ENCODE assay signal across 14 cellular contexts in the genomic region with DNA sequence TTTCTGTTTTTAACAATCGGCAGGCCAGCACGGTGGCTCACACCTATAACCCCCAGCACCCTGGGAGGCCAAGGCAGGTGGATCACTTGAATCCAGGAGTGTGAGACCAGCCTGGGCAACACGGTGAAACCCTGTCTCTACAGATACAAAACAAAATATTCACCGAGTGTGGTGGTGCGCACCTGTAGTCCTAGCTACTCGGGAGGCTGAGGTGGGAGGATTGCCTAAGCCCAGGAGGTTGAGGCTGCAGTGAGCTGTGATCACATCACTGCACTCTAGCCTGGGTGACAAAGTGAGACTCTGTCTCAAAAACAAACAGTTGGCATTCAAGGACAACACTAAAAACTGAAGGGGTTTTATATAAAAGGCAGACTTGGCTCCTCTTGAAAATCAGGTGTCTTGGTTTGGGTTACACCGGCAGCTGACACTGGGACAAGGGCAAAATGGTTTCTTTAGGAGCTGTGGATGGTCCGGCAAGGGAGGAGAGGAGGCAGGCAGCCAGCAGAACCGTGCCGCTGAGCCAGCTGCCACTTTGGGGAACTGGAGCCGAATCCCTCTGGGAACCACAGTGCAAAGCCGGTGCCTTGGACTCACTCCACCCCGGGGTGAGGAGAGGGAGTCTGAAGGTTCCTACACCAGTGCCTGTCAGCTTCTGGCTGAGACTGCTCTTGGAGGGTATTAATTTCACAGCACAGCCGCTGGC. TPM values are rescaled to one million over a fixed set of nuclear protein-coding genes. Genes with fewer than 3 reads are reported as not detected.
DNase-seq lines count a peak whose midpoint lies in the region; ATAC-seq and TF ChIP-seq lines count a peak whose summit lies in the region.
"Had no signal": no experiment of that assay in that cellular context is flagged by ENCODE, and none has a peak within 500 bp of the region (broad histone marks: within the 10 kb centered on the region; RNA-seq: fewer than 3 reads in every experiment).

No MANE protein-coding gene starts in this region.

- H3K4me1 Mint-ChIP-seq in MCF 10A (ENCODE audit: insufficient read depth, unreplicated experiment) = no peaks in the 10 kb centered on the region
- H3K4me1 Mint-ChIP-seq in nephron progenitor cell = peaks cover 69% of the 10 kb centered on the region

- WGBS in esophagus squamous epithelium, 2 donors = 53 to 63% methylated on average over 5 to 11 of the region's 14 CpGs

- H3K27ac ChIP-seq in breast epithelium (peak overlapping the region; percentile 36 to 52), esophagus squamous epithelium (peak overlapping the region in 3 of 4 donors; percentile 30 to 39 (median 34))

- H3K4me1 ChIP-seq in breast epithelium (peaks cover 0 to 7% of the 10 kb centered on the region in 2 donors), esophagus squamous epithelium (peaks cover 0 to 39% (median 11%) of the 10 kb centered on the region in 3 donors), mucosa of descending colon (ENCODE audit: low read depth) (peaks cover 6% of the 10 kb centered on the region)

- DNase-seq in breast epithelium (ENCODE audit: low spot score in 2 of 2) = no peak
- DNase-seq in MCF 10A (ENCODE audit: unreplicated experiment) = no peak
- no peak for DNase-seq in esophagus squamous epithelium (lab: John Stamatoyannopoulos, UW)
- DNase-seq in nephron progenitor cell = no peak
- DNase-seq in mucosa of descending colon = no peak
- no peak for DNase-seq in HCEC 1CT
- no peak for DNase-seq in stimulated activated CD4-positive, alpha-beta T cell treated with anti-CD3 and anti-CD28 coated beads, Interleukin-12 subunit alpha, Interleukin-12 subunit beta, amount 100 ng/mL, for 4 hours
- DNase-seq: activated CD4-positive, CD25-positive, alpha-beta regulatory T cell treated with anti-CD3 and anti-CD28 coated beads, Interleukin-2, amount 50 U/mL, for 72 hours; activated T-cell treated with anti-CD3 and anti-CD28 coated beads for 4 hours; KBM-7; NCI-H1436; NCI-H526; stimulated activated naive B cell treated with anti-CD40 and anti-IgM and Interleukin-4, amounts not matched to agents 10 μg/mL and 1 μg/mL and 100 μg/mL, for 72 hours had no signal

- no peak for TF ChIP-seq CTCF in breast epithelium (IDR thresholded peaks at IDR 0.05)
- TF ChIP-seq CTCF in MCF 10A (IDR thresholded peaks at IDR 0.05; ENCODE audit: unreplicated experiment) = no peak
- no peak for TF ChIP-seq CTCF in esophagus squamous epithelium (IDR thresholded peaks at IDR 0.05)
- TF ChIP-seq CTCF in nephron progenitor cell (IDR thresholded peaks at IDR 0.05) = no peak
- no peak for TF ChIP-seq CTCF in mucosa of descending colon (IDR thresholded peaks at IDR 0.05)

- H3K36me3 ChIP-seq in breast epithelium = no peaks in the 10 kb centered on the region
- H3K36me3 ChIP-seq in esophagus squamous epithelium = no peaks in the 10 kb centered on the region
- H3K36me3 ChIP-seq in mucosa of descending colon (ENCODE audit: low read depth) = no peaks in the 10 kb centered on the region

- intact Hi-C loops in breast epithelium (cut with DNase I; ENCODE audit: low total_unique reads) = no loop called here
- intact Hi-C loops in MCF 10A (cut with micrococcal nuclease) = no loop called here
- intact Hi-C loops in esophagus squamous epithelium (cut with DNase I) = no loop called here
- intact Hi-C loops in mucosa of descending colon (cut with DNase I, micrococcal nuclease) = no loop called here

- POLR2A ChIA-PET in MCF 10A (lab: Yijun Ruan, JAX) = no interaction called here

- TF ChIP-seq POLR2A in breast epithelium (IDR thresholded peaks at IDR 0.05) = no peak
- no peak for TF ChIP-seq POLR2A in esophagus squamous epithelium (IDR thresholded peaks at IDR 0.05)

- H3K9me3 ChIP-seq in breast epithelium (no peaks in the 10 kb centered on the region), esophagus squamous epithelium (no peaks in the 10 kb centered on the region), mucosa of descending colon (no peaks in the 10 kb centered on the region)

- CTCF ChIA-PET in MCF 10A (lab: Yijun Ruan, JAX) = interaction anchor here (1.2 kb wide), 1 partner anchor 120 kb away, joined by 5 read pairs; no protein-coding TSS in a partner anchor

- no peak for ATAC-seq in mucosa of descending colon
- ATAC-seq in GM19455 (IDR thresholded peaks at IDR 0.05; ENCODE audit: unreplicated experiment) = no peak
- ATAC-seq: stimulated activated naive B cell treated with anti-CD40 and anti-IgM and Interleukin-4, amounts not matched to agents 10 μg/mL and 1 μg/mL and 100 μg/mL, for 72 hours had no signal

- H3K9me3 Mint-ChIP-seq in MCF 10A (ENCODE audit: unreplicated experiment) (no peaks in the 10 kb centered on the region), nephron progenitor cell (peaks cover 3% of the 10 kb centered on the region)

- H3K27me3 ChIP-seq in breast epithelium (no peaks in the 10 kb centered on the region), esophagus squamous epithelium (no peaks in the 10 kb centered on the region)

- no peaks in the 10 kb centered on the region for H3K27me3 Mint-ChIP-seq in MCF 10A (ENCODE audit: insufficient read depth, unreplicated experiment)
- peaks cover 8% of the 10 kb centered on the region for H3K27me3 Mint-ChIP-seq in nephron progenitor cell (ENCODE audit: low read depth, poor library complexity)

- peaks cover 21% of the 10 kb centered on the region for H3K36me3 Mint-ChIP-seq in MCF 10A (ENCODE audit: insufficient read depth, unreplicated experiment)
- H3K36me3 Mint-ChIP-seq in nephron progenitor cell (ENCODE audit: low read depth) = no peaks in the 10 kb centered on the region
- H3K36me3 Mint-ChIP-seq: stimulated activated naive B cell treated with anti-CD40 and anti-IgM and Interleukin-4, amounts not matched to agents 10 μg/mL and 1 μg/mL and 100 μg/mL, for 72 hours had no signal

- H3K27ac Mint-ChIP-seq in MCF 10A (ENCODE audit: low read depth, unreplicated experiment) (no peak overlapping the region), nephron progenitor cell (peak overlapping the region; percentile 85)
- H3K27ac Mint-ChIP-seq: stimulated activated naive B cell treated with anti-CD40 and anti-IgM and Interleukin-4, amounts not matched to agents 10 μg/mL and 1 μg/mL and 100 μg/mL, for 72 hours had no signal

- no TSS peak for BruUV-seq in MCF 10A (replicated peaks; lab: Mats Ljungman, UMichigan)

- H3K4me3 ChIP-seq in breast epithelium = no peak overlapping the region
- no peak overlapping the region for H3K4me3 ChIP-seq in esophagus squamous epithelium
- no peak overlapping the region for H3K4me3 ChIP-seq in mucosa of descending colon

- H3K4me3 Mint-ChIP-seq in MCF 10A (ENCODE audit: unreplicated experiment) = no peak overlapping the region
- H3K4me3 Mint-ChIP-seq in nephron progenitor cell = no peak overlapping the region
- H3K4me3 Mint-ChIP-seq: stimulated activated naive B cell treated with anti-CD40 and anti-IgM and Interleukin-4, amounts not matched to agents 10 μg/mL and 1 μg/mL and 100 μg/mL, for 72 hours had no signal

RNA-seq across cellular contexts. Expression of a gene that starts 52.6 kb away (rescaled TPM):
- total RNA-seq in breast epithelium (10 to 100 TPM; 20.2 to 34.5 (median 25.6) TPM), MCF 10A (2022) (28.7 and 29.3 TPM in 2 replicates), esophagus squamous epithelium (10 to 100 TPM in 1 of 4 donors, 1 to 10 TPM in 3; 5.3 to 15.4 (median 9.6) TPM), mucosa of descending colon (10 to 100 TPM in 1 of 3 donors, 1 to 10 TPM in 2; 1.1 to 15.7 (median 3.1) TPM)
